Comparison of ENCODE assay signal across 10 cellular contexts in the genomic region with DNA sequence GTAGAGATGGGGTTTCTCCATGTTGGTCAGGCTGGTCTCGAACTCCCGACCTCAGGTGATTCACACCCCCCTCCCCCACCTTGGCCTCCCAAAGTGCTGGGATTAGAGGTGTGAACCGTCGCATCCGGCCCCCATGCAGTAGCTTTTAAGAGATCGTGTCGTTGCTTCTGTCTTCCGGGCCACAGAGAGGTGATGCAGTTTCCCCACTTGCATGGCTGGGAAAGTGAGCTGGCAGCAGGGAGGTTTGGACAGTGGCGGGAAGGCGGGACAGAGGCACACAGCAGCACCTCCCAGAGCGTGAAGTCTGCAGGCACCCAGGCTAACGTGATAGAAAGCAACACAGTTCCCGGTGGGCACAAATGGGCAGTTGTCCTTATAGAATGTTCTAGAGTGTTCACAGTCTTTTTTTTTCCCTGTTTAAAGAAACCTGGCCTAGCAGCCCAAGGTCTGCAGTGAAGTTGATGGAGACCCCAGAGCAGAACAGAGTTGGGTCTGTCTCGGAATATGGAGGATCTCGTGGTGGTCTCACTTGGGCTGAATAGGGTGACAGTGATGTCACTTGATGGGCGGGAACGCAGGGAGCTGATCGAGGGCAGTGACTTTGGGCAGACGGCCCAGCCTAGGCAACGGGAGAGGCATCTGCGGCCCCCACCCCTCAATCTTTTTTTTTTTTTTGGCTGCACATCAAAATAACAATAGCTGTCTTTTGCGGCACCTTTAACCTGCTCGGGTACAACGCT. TPM values are rescaled to one million over a fixed set of nuclear protein-coding genes. Genes with fewer than 3 reads are reported as not detected.
A peak's percentile ranks its signal among the peaks of the same experiment; 100 is the strongest.
DNase-seq lines count a peak whose midpoint lies in the region; TF ChIP-seq lines count a peak whose summit lies in the region.
"Had no signal": no experiment of that assay in that cellular context is flagged by ENCODE, and none has a peak within 500 bp of the region (broad histone marks: within the 10 kb centered on the region; RNA-seq: fewer than 3 reads in every experiment).

No MANE protein-coding gene starts in this region.

- intact Hi-C loops in Calu3 (cut with micrococcal nuclease; ENCODE audit: unreplicated experiment) = loop anchor here (5.0 kb wide), 1 partner anchor 107 kb away; no protein-coding TSS in a partner anchor

- CTCF ChIA-PET in Calu3 (lab: Charles Lee) = interaction anchor here (1.1 kb wide), 1 partner anchor 105 kb away, joined by 4 read pairs; no protein-coding TSS in a partner anchor

- H3K27me3 Mint-ChIP-seq in Calu3 (ENCODE audit: unreplicated experiment) = no peaks in the 10 kb centered on the region
- H3K27me3 Mint-ChIP-seq in osteocyte (ENCODE audit: unreplicated experiment) = no peaks in the 10 kb centered on the region

- no peaks in the 10 kb centered on the region for H3K9me3 Mint-ChIP-seq in Calu3 (ENCODE audit: low read depth, unreplicated experiment)
- H3K9me3 Mint-ChIP-seq in osteocyte (ENCODE audit: unreplicated experiment) = no peaks in the 10 kb centered on the region

- TF ChIP-seq CTCF in Calu3 (IDR thresholded peaks at IDR 0.05; ENCODE audit: unreplicated experiment) (no peak), osteocyte (IDR thresholded peaks at IDR 0.05) (no peak)

- BruUV-seq in Calu3 (replicated peaks; lab: Mats Ljungman, UMichigan) = no TSS peak

- DNase-seq in Calu3 (no peak), T-helper 1 cell (peak in 3 of 5 donors; percentile 10 to 53 (median 15)), osteocyte (ENCODE audit: extremely low spot score, unreplicated experiment) (no peak), mesenteric fat pad (ENCODE audit: low spot score) (no peak), SKM-1 (lab: John Stamatoyannopoulos, UW; ENCODE audit: unreplicated experiment) (no peak), RKO (ENCODE audit: low spot score) (no peak)
- DNase-seq in central memory CD4-positive, alpha-beta T cell = peak; percentile 14
- DNase-seq in effector CD8-positive, alpha-beta T cell (lab: John Stamatoyannopoulos, UW) = no peak
- DNase-seq: dermis blood vessel endothelial cell, NCI-H446 had no signal

- H3K4me1 Mint-ChIP-seq in Calu3 (ENCODE audit: low read depth, unreplicated experiment) = peaks cover 26% of the 10 kb centered on the region
- peaks cover 56% of the 10 kb centered on the region for H3K4me1 Mint-ChIP-seq in osteocyte (ENCODE audit: unreplicated experiment)

- H3K36me3 Mint-ChIP-seq in Calu3 (ENCODE audit: insufficient read depth, unreplicated experiment) (peaks cover 38% of the 10 kb centered on the region), osteocyte (ENCODE audit: unreplicated experiment) (no peaks in the 10 kb centered on the region)

- H3K27ac Mint-ChIP-seq in Calu3 (ENCODE audit: unreplicated experiment) (peak overlapping the region; percentile 33), osteocyte (ENCODE audit: unreplicated experiment) (peak overlapping the region; percentile 92)

- H3K4me3 Mint-ChIP-seq in Calu3 (ENCODE audit: low read depth, unreplicated experiment) = peak overlapping the region; percentile 14
- no peak overlapping the region for H3K4me3 Mint-ChIP-seq in osteocyte (ENCODE audit: unreplicated experiment)

RNA-seq across cellular contexts. Expression of a gene that starts 4.9 kb away (rescaled TPM):
- 41.0 and 45.2 TPM in 2 replicates for total RNA-seq in Calu3 (2022)
- 20.2 and 20.7 TPM in 2 replicates for total RNA-seq in osteocyte
- 0.67 TPM for total RNA-seq in mesenteric fat pad

RNA-seq across cellular contexts. Expression of a gene that starts 11.5 kb away (rescaled TPM):
- total RNA-seq in Calu3 (2022) = not detected in 2 replicates
- total RNA-seq in osteocyte = not detected in 2 replicates
- total RNA-seq in mesenteric fat pad = 0.67 TPM
- total RNA-seq: dermis blood vessel endothelial cell had no signal

RNA-seq across cellular contexts. Expression of a gene that starts 46.7 kb away (rescaled TPM):
- 38.6 and 43.7 TPM in 2 replicates for total RNA-seq in Calu3 (2022)
- 77.8 and 77.9 TPM in 2 replicates for total RNA-seq in osteocyte
- total RNA-seq in mesenteric fat pad = 95.7 TPM

RNA-seq across cellular contexts. Expression of a gene that starts 54.7 kb away (rescaled TPM):
- total RNA-seq in Calu3 (2022) (13.9 and 15.2 TPM in 2 replicates), osteocyte (48.4 and 49.0 TPM in 2 replicates), mesenteric fat pad (46.1 TPM)

Comparison
In these comparisons a context has a peak if more than half of its experiments do, and no peak if none do; other contexts are left out.
1. DNase-seq: peak in T-helper 1 cell (3 of 5) and central memory CD4-positive, alpha-beta T cell (single experiment); none in Calu3 (single experiment), osteocyte (single experiment), mesenteric fat pad (single experiment), effector CD8-positive, alpha-beta T cell (single experiment), SKM-1 (single experiment) and RKO (single experiment).
2. RNA of a gene that starts 4.9 kb away (total RNA-seq): 41.0 to 45.2 TPM in Calu3 and 20.2 to 20.7 TPM in osteocyte; 0.67 TPM in mesenteric fat pad (single experiment); every median in the first group is over 10 times any median in the second.